7 cellular contexts compared by ENCODE assay signal in the genomic region with DNA sequence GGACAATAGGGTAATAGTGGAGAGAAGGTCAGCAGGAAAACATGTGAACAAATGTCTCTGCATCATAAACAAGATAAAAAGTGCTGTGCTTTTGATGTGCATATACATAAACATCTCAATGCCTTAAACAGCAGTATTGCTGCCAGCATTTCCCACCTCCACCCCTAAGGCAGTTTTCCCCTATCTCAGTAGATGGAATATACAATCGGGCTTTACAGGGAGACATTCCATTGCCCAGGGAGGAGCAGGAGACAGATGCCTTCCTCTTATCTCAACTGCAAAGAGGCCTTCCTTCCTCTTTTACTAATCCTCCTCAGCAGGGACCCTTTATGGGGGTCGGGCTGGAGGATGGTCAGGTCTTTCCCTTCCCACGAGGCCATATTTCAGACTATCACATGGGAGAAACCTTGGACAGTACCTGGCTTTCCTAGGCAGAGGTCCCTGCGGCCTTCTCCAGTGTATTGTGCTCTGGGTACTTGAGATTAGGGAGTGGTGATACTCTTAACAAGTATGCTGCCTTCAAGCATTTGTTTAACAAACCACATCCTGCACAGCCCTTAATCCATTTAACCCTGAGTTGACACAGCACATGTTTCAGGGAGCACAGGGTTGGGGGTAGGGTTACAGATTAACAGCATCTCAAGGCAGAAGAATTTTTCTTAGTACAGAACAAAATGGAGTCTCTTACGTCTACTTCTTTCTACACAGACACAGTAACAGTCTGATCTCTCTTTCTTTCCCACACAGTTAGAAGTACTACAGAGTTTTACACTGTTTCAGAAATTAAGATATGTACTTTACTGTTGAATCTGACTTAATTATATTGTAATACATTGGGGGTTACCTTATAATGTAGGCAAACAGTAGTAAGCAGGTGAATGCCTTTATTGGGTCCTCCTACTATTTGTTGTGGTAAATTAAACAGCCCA.
DNase-seq lines count a peak whose midpoint lies in the region; TF ChIP-seq lines count a peak whose summit lies in the region.
"Not testable (repeated sequence)": the region's sequence is repeated elsewhere in the genome, so short reads cannot be mapped to it uniquely, and the experiment has no call there.

No MANE protein-coding gene starts in this region.

- in situ Hi-C loops in GM18951 (cut with MboI; ENCODE audit: low sequenced_read_pairs, unreplicated experiment): loop anchor here (10.0 kb wide), 1 partner anchor 395 kb away; no protein-coding TSS in a partner anchor

- 0 to 15% methylated on average over 1 to 4 of the region's 5 CpGs for WGBS in endodermal cell (ENCODE audit: insufficient coverage in 1 of 2, insufficient read length in 1 of 2), 2 experiments
- WGBS in trophoblast cell (ENCODE audit: extremely low coverage, insufficient coverage, insufficient read length): no CpG with 5 or more reads among the region's 5 CpGs

- peak overlapping the region; percentile 65 for H3K4me2 ChIP-seq in trophoblast cell (ENCODE audit: low read length)

- not testable (repeated sequence) for H3K4ac ChIP-seq in trophoblast cell (ENCODE audit: low read depth, low read length)

- not testable (repeated sequence) for H4K8ac ChIP-seq in trophoblast cell (ENCODE audit: low read depth, low read length)

- not testable (repeated sequence) for H3K79me2 ChIP-seq in trophoblast cell (ENCODE audit: control insufficient read depth, insufficient read depth, low read length, poor library complexity)

- not testable (repeated sequence) for H3K27ac Mint-ChIP-seq in activated naive CD4-positive, alpha-beta T cell treated with anti-CD3 and anti-CD28 coated beads, Interleukin-2, amount 10 ng/mL, durations not matched to agents 7 days and 5 days
- peak overlapping the region; percentile 98 for H3K27ac Mint-ChIP-seq in endodermal cell

- CTCF ChIA-PET in activated naive CD4-positive, alpha-beta T cell treated with anti-CD3 and anti-CD28 coated beads, Interleukin-2, amount 10 ng/mL, durations not matched to agents 7 days and 5 days (lab: Charles Lee): interaction anchor here (1.0 to 2.5 kb wide), 2 partner anchors 87 to 398 kb away, joined by 3 to 21 read pairs; no protein-coding TSS in a partner anchor

- H3K27me3 Mint-ChIP-seq in activated naive CD4-positive, alpha-beta T cell treated with anti-CD3 and anti-CD28 coated beads, Interleukin-2, amount 10 ng/mL, durations not matched to agents 7 days and 5 days; endodermal cell (ENCODE audit: insufficient read depth): not testable (repeated sequence)

- H3K27me3 ChIP-seq in SJCRH30; endodermal cell (ENCODE audit: control insufficient read depth, insufficient read depth, low read length, poor library complexity, severe bottlenecking); trophoblast cell (ENCODE audit: insufficient read depth, low read length): not testable (repeated sequence)

- H3K14ac ChIP-seq in trophoblast cell (ENCODE audit: low read length): not testable (repeated sequence)

- H2AK5ac ChIP-seq in trophoblast cell (ENCODE audit: low read length): not testable (repeated sequence)

- peak; percentile 20 for TF ChIP-seq POLR2A in GM18951 (IDR thresholded peaks at IDR 0.05; ENCODE audit: extremely low read depth, insufficient read depth, insufficient read length)

- H2BK12ac ChIP-seq in trophoblast cell (ENCODE audit: low read length): not testable (repeated sequence)

- TF ChIP-seq CTCF in endodermal cell (conservative IDR thresholded peaks at IDR 0.05): not testable (repeated sequence)

- H4K12ac ChIP-seq in trophoblast cell (ENCODE audit: low read depth, low read length): not testable (repeated sequence)

- 0 out of 2 replicates have a peak overlapping the region, but pooled peaks have one; percentile 15 for H3K27ac ChIP-seq in SJCRH30
- H3K27ac ChIP-seq in endodermal cell (ENCODE audit: low read depth, low read length); trophoblast cell (ENCODE audit: low read depth, low read length): not testable (repeated sequence)

- not testable (repeated sequence) for H3K9me3 Mint-ChIP-seq in activated naive CD4-positive, alpha-beta T cell treated with anti-CD3 and anti-CD28 coated beads, Interleukin-2, amount 10 ng/mL, durations not matched to agents 7 days and 5 days
- H3K9me3 Mint-ChIP-seq in endodermal cell: peaks cover 14% of the 10 kb centered on the region

- H2BK120ac ChIP-seq in trophoblast cell (ENCODE audit: insufficient read depth, low read length, poor library complexity): not testable (repeated sequence)

- peaks cover 13% of the 10 kb centered on the region for H3K4me1 Mint-ChIP-seq in activated naive CD4-positive, alpha-beta T cell treated with anti-CD3 and anti-CD28 coated beads, Interleukin-2, amount 10 ng/mL, durations not matched to agents 7 days and 5 days
- peaks cover 40% of the 10 kb centered on the region for H3K4me1 Mint-ChIP-seq in endodermal cell

- not testable (repeated sequence) for H4K91ac ChIP-seq in trophoblast cell (ENCODE audit: low read depth, low read length)

- not testable (repeated sequence) for H3K4me3 ChIP-seq in SJCRH30; trophoblast cell (ENCODE audit: low read depth, low read length)
- peak overlapping the region; percentile 71 for H3K4me3 ChIP-seq in endodermal cell (ENCODE audit: low read length)

- not testable (repeated sequence) for H3K18ac ChIP-seq in trophoblast cell (ENCODE audit: low read length)

- H3K9me3 ChIP-seq in SJCRH30 (replicated peaks); trophoblast cell (ENCODE audit: insufficient read depth, low read depth, low read length): not testable (repeated sequence)
- peaks cover 16% of the 10 kb centered on the region for H3K9me3 ChIP-seq in endodermal cell (ENCODE audit: control insufficient read depth, low read length)

- H3K79me1 ChIP-seq in trophoblast cell (ENCODE audit: low read length): not testable (repeated sequence)

- not testable (repeated sequence) for H2AFZ ChIP-seq in trophoblast cell (ENCODE audit: insufficient read depth, low read length, poor library complexity)

- DNase-seq in NCI-H146 treated with DMSO at 0.1 percent for 48 hours (lab: John Stamatoyannopoulos, UW; ENCODE audit: unreplicated experiment) (peak; percentile 55), SJCRH30 (peak; percentile 31 to 45), endodermal cell (peak; percentile 93), left kidney (ENCODE audit: low read depth, low spot score) (peak; percentile 15), trophoblast cell (peak; percentile 54 to 72)
- not testable (repeated sequence) for DNase-seq in activated naive CD4-positive, alpha-beta T cell treated with anti-CD3 and anti-CD28 coated beads, Interleukin-2, amount 10 ng/mL, durations not matched to agents 7 days and 5 days

- H3K9ac ChIP-seq in endodermal cell (ENCODE audit: extremely low read depth, low read length, poor library complexity, severe bottlenecking): peak overlapping the region; percentile 67
- not testable (repeated sequence) for H3K9ac ChIP-seq in trophoblast cell (ENCODE audit: low read length)

- H2BK5ac ChIP-seq in trophoblast cell (ENCODE audit: low read depth, low read length, poor library complexity): not testable (repeated sequence)

- not testable (repeated sequence) for H3K36me3 ChIP-seq in SJCRH30; endodermal cell (ENCODE audit: control insufficient read depth, insufficient read depth, low read length); trophoblast cell (ENCODE audit: control insufficient read depth in 1 of 2, insufficient read depth in 2 of 2, low read length in 2 of 2)

- peaks cover 48% of the 10 kb centered on the region for H3K4me1 ChIP-seq in SJCRH30
- H3K4me1 ChIP-seq in endodermal cell (ENCODE audit: control insufficient read depth, insufficient read depth, low read length); trophoblast cell (ENCODE audit: control insufficient read depth in 1 of 2, insufficient read depth in 2 of 2, low read length in 2 of 2): not testable (repeated sequence)

- peak overlapping the region; percentile 71 for H3K4me3 Mint-ChIP-seq in activated naive CD4-positive, alpha-beta T cell treated with anti-CD3 and anti-CD28 coated beads, Interleukin-2, amount 10 ng/mL, durations not matched to agents 7 days and 5 days
- peak overlapping the region; percentile 51 for H3K4me3 Mint-ChIP-seq in endodermal cell

- not testable (repeated sequence) for H3K23ac ChIP-seq in trophoblast cell (ENCODE audit: low read length)

- not testable (repeated sequence) for H3K36me3 Mint-ChIP-seq in activated naive CD4-positive, alpha-beta T cell treated with anti-CD3 and anti-CD28 coated beads, Interleukin-2, amount 10 ng/mL, durations not matched to agents 7 days and 5 days
- H3K36me3 Mint-ChIP-seq in endodermal cell (ENCODE audit: low read depth): peaks cover 12% of the 10 kb centered on the region
